9 cellular contexts compared by ENCODE assay signal in the genomic region with DNA sequence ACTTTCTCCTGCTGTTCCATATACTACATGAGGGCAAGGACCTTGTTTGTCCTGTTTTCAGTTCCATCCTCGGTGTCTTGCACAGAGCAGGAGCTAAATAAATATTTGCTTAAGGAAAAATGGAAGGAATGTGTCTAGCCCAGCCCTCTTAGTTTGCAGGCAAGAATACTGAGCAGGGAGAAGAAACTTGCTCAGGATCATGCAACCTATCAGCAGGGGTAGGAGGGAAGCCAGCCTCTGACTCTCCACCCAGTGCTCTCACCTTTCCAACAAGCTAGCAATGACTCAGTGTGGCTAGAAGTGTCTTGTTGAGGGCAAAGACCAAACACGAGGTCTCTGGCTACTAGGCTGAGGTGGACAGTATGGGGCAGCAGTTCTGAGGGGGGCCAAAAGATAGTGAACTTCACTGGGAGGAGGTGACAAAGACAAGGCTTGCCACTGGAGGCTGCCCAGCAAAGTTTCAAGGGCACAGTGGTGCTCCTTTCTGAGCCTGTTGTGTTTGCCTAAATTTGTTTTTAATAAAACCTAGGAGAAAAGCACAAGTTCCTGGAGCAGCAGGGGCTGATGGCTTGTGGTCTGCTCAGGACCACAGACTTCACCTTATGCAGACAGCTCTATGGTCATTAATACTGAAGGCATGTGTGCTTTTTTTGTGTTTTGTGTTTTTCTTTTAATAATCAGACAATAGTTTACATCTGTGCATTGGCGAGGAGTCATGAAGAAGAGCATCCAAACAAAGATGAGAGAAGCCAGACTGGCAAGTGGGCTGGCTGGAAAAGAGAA. TPM values are rescaled to one million over a fixed set of nuclear protein-coding genes. Genes with fewer than 3 reads are reported as not detected.
DNase-seq lines count a peak whose midpoint lies in the region; ATAC-seq and TF ChIP-seq lines count a peak whose summit lies in the region.
"Had no signal": no experiment of that assay in that cellular context is flagged by ENCODE, and none has a peak within 500 bp of the region (broad histone marks: within the 10 kb centered on the region; RNA-seq: fewer than 3 reads in every experiment).

No MANE protein-coding gene starts in this region.

- H3K27me3 ChIP-seq in thyroid gland (no peaks in the 10 kb centered on the region), WERI-Rb-1 (ENCODE audit: insufficient read depth, low read depth, severe bottlenecking) (peaks cover 80% of the 10 kb centered on the region)

- POLR2A ChIA-PET in MCF 10A (lab: Yijun Ruan, JAX), result interaction anchor here (0.6 to 2.8 kb wide), 19 partner anchors 13 to 298 kb away, joined by 3 to 17 read pairs (median 4); partner anchors contain the start of gene GATA6
- POLR2A ChIA-PET in activated CD8-positive, alpha-beta T cell treated with anti-CD3 and anti-CD28 coated beads, Interleukin-2, amount 10 ng/mL, durations not matched to agents 7 days and 5 days (lab: Charles Lee), result no interaction called here

- peak in 1 of 2 donors; percentile 50 for TF ChIP-seq POLR2A in thyroid gland (IDR thresholded peaks at IDR 0.05)

- H3K27me3 Mint-ChIP-seq in HFFc6 (ENCODE audit: insufficient read depth) (no peaks in the 10 kb centered on the region; the same call in 1 of the 2 replicates), MCF 10A (ENCODE audit: insufficient read depth, unreplicated experiment) (no peaks in the 10 kb centered on the region)
- H3K27me3 Mint-ChIP-seq in activated CD8-positive, alpha-beta T cell treated with anti-CD3 and anti-CD28 coated beads, Interleukin-2, amount 10 ng/mL, durations not matched to agents 7 days and 5 days (ENCODE audit: low read depth), result no peaks in the 10 kb centered on the region

- H3K36me3 Mint-ChIP-seq in HFFc6 (ENCODE audit: low read depth), result peaks cover 10% of the 10 kb centered on the region
- H3K36me3 Mint-ChIP-seq in MCF 10A (ENCODE audit: insufficient read depth, unreplicated experiment), result no peaks in the 10 kb centered on the region
- no peaks in the 10 kb centered on the region for H3K36me3 Mint-ChIP-seq in activated CD8-positive, alpha-beta T cell treated with anti-CD3 and anti-CD28 coated beads, Interleukin-2, amount 10 ng/mL, durations not matched to agents 7 days and 5 days (ENCODE audit: low read depth)

- H3K4me3 ChIP-seq in thyroid gland (replicated peaks in 1 of 3) (no peak overlapping the region), WERI-Rb-1 (ENCODE audit: low read depth, low read length) (no peak overlapping the region)

- H3K9me3 ChIP-seq in thyroid gland (no peaks in the 10 kb centered on the region), WERI-Rb-1 (ENCODE audit: severe bottlenecking) (no peaks in the 10 kb centered on the region)

- peak overlapping the region; percentile 94 to 99 (median 97) for H3K27ac ChIP-seq in thyroid gland
- H3K27ac ChIP-seq in WERI-Rb-1, result no peak overlapping the region

- peak; percentile 81 for DNase-seq in HFFc6
- DNase-seq in MCF 10A (ENCODE audit: unreplicated experiment), result peak; percentile 89
- peak; percentile 83 for DNase-seq in iris pigment epithelial cell (ENCODE audit: low read depth)
- peak; percentile 52 to 56 for DNase-seq in thyroid gland
- no peak for DNase-seq in WERI-Rb-1
- DNase-seq in activated CD8-positive, alpha-beta T cell treated with anti-CD3 and anti-CD28 coated beads, Interleukin-2, amount 10 ng/mL, durations not matched to agents 7 days and 5 days, result no peak
- DNase-seq in activated CD4-positive, alpha-beta T cell treated with anti-CD3 and anti-CD28 coated beads, Interleukin-2, amount 50 U/mL, for 4 hours, result no peak
- DNase-seq: T-helper 9 cell had no signal

- H3K9me3 Mint-ChIP-seq in HFFc6, result peaks cover 10% of the 10 kb centered on the region
- H3K9me3 Mint-ChIP-seq in MCF 10A (ENCODE audit: unreplicated experiment), result peaks cover 6% of the 10 kb centered on the region
- H3K9me3 Mint-ChIP-seq in activated CD8-positive, alpha-beta T cell treated with anti-CD3 and anti-CD28 coated beads, Interleukin-2, amount 10 ng/mL, durations not matched to agents 7 days and 5 days (ENCODE audit: insufficient read depth), result no peaks in the 10 kb centered on the region

- H3K36me3 ChIP-seq in thyroid gland (no peaks in the 10 kb centered on the region), WERI-Rb-1 (no peaks in the 10 kb centered on the region)

- no peak for ATAC-seq in activated CD8-positive, alpha-beta T cell treated with anti-CD3 and anti-CD28 coated beads, Interleukin-2, amount 10 ng/mL, durations not matched to agents 7 days and 5 days
- ATAC-seq in HG02798 (IDR thresholded peaks at IDR 0.05; ENCODE audit: poor library complexity, unreplicated experiment), result no peak

- BruUV-seq in MCF 10A (replicated peaks; lab: Mats Ljungman, UMichigan), result TSS peak; percentile 68

- intact Hi-C loops in MCF 10A (cut with micrococcal nuclease), result loop anchor here (1.0 to 5.0 kb wide), 4 partner anchors 75 to 184 kb away; no protein-coding TSS in a partner anchor
- intact Hi-C loops in thyroid gland (cut with DNase I), result no loop called here

- no peak for TF ChIP-seq CTCF in HFFc6 (IDR thresholded peaks at IDR 0.05)
- no peak for TF ChIP-seq CTCF in MCF 10A (IDR thresholded peaks at IDR 0.05; ENCODE audit: unreplicated experiment)
- TF ChIP-seq CTCF in thyroid gland (IDR thresholded peaks at IDR 0.05), result no peak
- TF ChIP-seq CTCF in WERI-Rb-1 (IDR thresholded peaks at IDR 0.05; ENCODE audit: low read depth, low read length), result no peak

- H3K27ac Mint-ChIP-seq in HFFc6, result peak overlapping the region; percentile 90
- H3K27ac Mint-ChIP-seq in MCF 10A (ENCODE audit: low read depth, unreplicated experiment), result peak overlapping the region; percentile 98
- H3K27ac Mint-ChIP-seq in activated CD8-positive, alpha-beta T cell treated with anti-CD3 and anti-CD28 coated beads, Interleukin-2, amount 10 ng/mL, durations not matched to agents 7 days and 5 days, result no peak overlapping the region

- H3K4me1 ChIP-seq in thyroid gland, result peaks cover 56 to 68% of the 10 kb centered on the region in 2 donors

- 36 to 40% methylated on average over 3 of the region's 3 CpGs for WGBS in thyroid gland, 2 donors

- CTCF ChIA-PET in MCF 10A (lab: Yijun Ruan, JAX), result interaction anchor here (0.7 to 1.0 kb wide), 2 partner anchors 97 to 431 kb away, joined by 3 read pairs; no protein-coding TSS in a partner anchor
- CTCF ChIA-PET in activated CD8-positive, alpha-beta T cell treated with anti-CD3 and anti-CD28 coated beads, Interleukin-2, amount 10 ng/mL, durations not matched to agents 7 days and 5 days (lab: Charles Lee), result no interaction called here

- peak overlapping the region; percentile 76 for H3K4me3 Mint-ChIP-seq in HFFc6
- peak overlapping the region; percentile 60 for H3K4me3 Mint-ChIP-seq in MCF 10A (ENCODE audit: unreplicated experiment)
- no peak overlapping the region for H3K4me3 Mint-ChIP-seq in activated CD8-positive, alpha-beta T cell treated with anti-CD3 and anti-CD28 coated beads, Interleukin-2, amount 10 ng/mL, durations not matched to agents 7 days and 5 days

- peaks cover 71% of the 10 kb centered on the region for H3K4me1 Mint-ChIP-seq in HFFc6 (ENCODE audit: low read depth)
- H3K4me1 Mint-ChIP-seq in MCF 10A (ENCODE audit: insufficient read depth, unreplicated experiment), result peaks cover 27% of the 10 kb centered on the region
- H3K4me1 Mint-ChIP-seq in activated CD8-positive, alpha-beta T cell treated with anti-CD3 and anti-CD28 coated beads, Interleukin-2, amount 10 ng/mL, durations not matched to agents 7 days and 5 days (ENCODE audit: low read depth), result no peaks in the 10 kb centered on the region

RNA-seq across cellular contexts. Expression of gene CTAGE1, which starts 49.1 kb away (rescaled TPM):
- total RNA-seq in HFFc6 (2021; fragmentation: NEBNext Ultra II Directional; extraction: Animal tissue kit (Norgen Biotek cat#: 25700)), result under 1 TPM; 0.11 to 0.30 (median 0.12) TPM
- total RNA-seq in MCF 10A (2022) (not detected in 2 replicates), thyroid gland (not detected)
- not detected for total RNA-seq in activated CD8-positive, alpha-beta T cell treated with anti-CD3 and anti-CD28 coated beads, Interleukin-2, amount 10 ng/mL, durations not matched to agents 7 days and 5 days

Comparison
In these comparisons a context has a peak if more than half of its experiments do, and no peak if none do; other contexts are left out.
1. DNase-seq: peak in HFFc6 (single experiment), MCF 10A (single experiment), iris pigment epithelial cell (single experiment) and thyroid gland (2 of 2); none in WERI-Rb-1 (single experiment), activated CD8-positive, alpha-beta T cell treated with anti-CD3 and anti-CD28 coated beads, Interleukin-2, amount 10 ng/mL, durations not matched to agents 7 days and 5 days (single experiment) and activated CD4-positive, alpha-beta T cell treated with anti-CD3 and anti-CD28 coated beads, Interleukin-2, amount 50 U/mL, for 4 hours (0 of 2).